In genomic region chr9:129334744-129335080, GRCh38 we compare ENCODE assay signal across 1 cellular context.
TF ChIP-seq lines count a peak whose summit lies in the region.

No MANE protein-coding gene starts in this region.

TF ChIP-seq in GM23338, 12 proteins besides CTCF, POLR2A, EP300 and RAD21 (continued from another document):
- no peak for TF ChIP-seq ZNF462 (CRISPR knock-in tag; IDR thresholded peaks at IDR 0.05)
- TF ChIP-seq, protein P1, sequence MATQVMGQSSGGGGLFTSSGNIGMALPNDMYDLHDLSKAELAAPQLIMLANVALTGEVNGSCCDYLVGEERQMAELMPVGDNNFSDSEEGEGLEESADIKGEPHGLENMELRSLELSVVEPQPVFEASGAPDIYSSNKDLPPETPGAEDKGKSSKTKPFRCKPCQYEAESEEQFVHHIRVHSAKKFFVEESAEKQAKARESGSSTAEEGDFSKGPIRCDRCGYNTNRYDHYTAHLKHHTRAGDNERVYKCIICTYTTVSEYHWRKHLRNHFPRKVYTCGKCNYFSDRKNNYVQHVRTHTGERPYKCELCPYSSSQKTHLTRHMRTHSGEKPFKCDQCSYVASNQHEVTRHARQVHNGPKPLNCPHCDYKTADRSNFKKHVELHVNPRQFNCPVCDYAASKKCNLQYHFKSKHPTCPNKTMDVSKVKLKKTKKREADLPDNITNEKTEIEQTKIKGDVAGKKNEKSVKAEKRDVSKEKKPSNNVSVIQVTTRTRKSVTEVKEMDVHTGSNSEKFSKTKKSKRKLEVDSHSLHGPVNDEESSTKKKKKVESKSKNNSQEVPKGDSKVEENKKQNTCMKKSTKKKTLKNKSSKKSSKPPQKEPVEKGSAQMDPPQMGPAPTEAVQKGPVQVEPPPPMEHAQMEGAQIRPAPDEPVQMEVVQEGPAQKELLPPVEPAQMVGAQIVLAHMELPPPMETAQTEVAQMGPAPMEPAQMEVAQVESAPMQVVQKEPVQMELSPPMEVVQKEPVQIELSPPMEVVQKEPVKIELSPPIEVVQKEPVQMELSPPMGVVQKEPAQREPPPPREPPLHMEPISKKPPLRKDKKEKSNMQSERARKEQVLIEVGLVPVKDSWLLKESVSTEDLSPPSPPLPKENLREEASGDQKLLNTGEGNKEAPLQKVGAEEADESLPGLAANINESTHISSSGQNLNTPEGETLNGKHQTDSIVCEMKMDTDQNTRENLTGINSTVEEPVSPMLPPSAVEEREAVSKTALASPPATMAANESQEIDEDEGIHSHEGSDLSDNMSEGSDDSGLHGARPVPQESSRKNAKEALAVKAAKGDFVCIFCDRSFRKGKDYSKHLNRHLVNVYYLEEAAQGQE (IDR thresholded peaks at IDR 0.05; ENCODE audit: unreplicated experiment), result no peak
- no peak for TF ChIP-seq EZH2phosphoT487 (IDR thresholded peaks at IDR 0.05; ENCODE audit: unreplicated experiment)
- TF ChIP-seq EZH2 (IDR thresholded peaks at IDR 0.05; ENCODE audit: low read depth, unreplicated experiment), result no peak
- TF ChIP-seq ZNF331 (CRISPR knock-in tag; IDR thresholded peaks at IDR 0.05; ENCODE audit: low read depth), result no peak
- no peak for TF ChIP-seq NANOG (IDR thresholded peaks at IDR 0.05; ENCODE audit: borderline replicate concordance)
- no peak for TF ChIP-seq CREB1 (CRISPR knock-in tag; IDR thresholded peaks at IDR 0.05; ENCODE audit: low read depth)
TF ChIP-seq in GM23338: peak in this region for 0.
